ENCODE assay signal across 8 cellular contexts in genomic region chr15:66702770-66703539, GRCh38. TPM values are rescaled to one million over a fixed set of nuclear protein-coding genes. Genes with fewer than 3 reads are reported as not detected.
DNase-seq lines count a peak whose midpoint lies in the region; ATAC-seq and TF ChIP-seq lines count a peak whose summit lies in the region.

No MANE protein-coding gene starts in this region.

- DNase-seq in NCI-H82 (lab: John Stamatoyannopoulos, UW) (peak; percentile 60), NCI-H82 treated with DMSO at 0.1 percent for 48 hours (lab: John Stamatoyannopoulos, UW; ENCODE audit: unreplicated experiment) (no peak), heart right ventricle (peak in 1 of 2 donors; percentile 44), gastrocnemius medialis (no peak), SW 1271 (lab: John Stamatoyannopoulos, UW) (no peak)
- DNase-seq in activated CD8-positive, alpha-beta T cell treated with anti-CD3 and anti-CD28 coated beads, Interleukin-2, amount 10 ng/mL, durations not matched to agents 7 days and 5 days, result peak; percentile 31

- peak overlapping the region; percentile 87 for H3K4me3 Mint-ChIP-seq in activated CD8-positive, alpha-beta T cell treated with anti-CD3 and anti-CD28 coated beads, Interleukin-2, amount 10 ng/mL, durations not matched to agents 7 days and 5 days

- TF ChIP-seq CTCF in heart right ventricle (IDR thresholded peaks at IDR 0.05) (no peak), gastrocnemius medialis (IDR thresholded peaks at IDR 0.05 in 4 of 5, conservative IDR thresholded peaks at IDR 0.05 in 1 of 5) (no peak)

- WGBS in heart right ventricle, 2 donors, result 1% methylated on average over 74 to 97 of the region's 97 CpGs

- no peaks in the 10 kb centered on the region for H3K36me3 Mint-ChIP-seq in activated CD8-positive, alpha-beta T cell treated with anti-CD3 and anti-CD28 coated beads, Interleukin-2, amount 10 ng/mL, durations not matched to agents 7 days and 5 days (ENCODE audit: low read depth)

- CTCF ChIA-PET in activated CD8-positive, alpha-beta T cell treated with anti-CD3 and anti-CD28 coated beads, Interleukin-2, amount 10 ng/mL, durations not matched to agents 7 days and 5 days (lab: Charles Lee), result interaction anchor here (1.5 to 3.1 kb wide), 3 partner anchors 84 to 148 kb away, joined by 3 to 13 read pairs (median 10); no protein-coding TSS in a partner anchor

- H3K27me3 ChIP-seq in heart right ventricle (peaks cover 0 to 32% (median 0%) of the 10 kb centered on the region in 7 donors), gastrocnemius medialis (peaks cover 0 to 5% (median 0%) of the 10 kb centered on the region in 3 donors)

- peaks cover 0 to 6% (median 0%) of the 10 kb centered on the region in 9 donors for H3K36me3 ChIP-seq in heart right ventricle
- no peaks in the 10 kb centered on the region for H3K36me3 ChIP-seq in gastrocnemius medialis

- no peaks in the 10 kb centered on the region for H3K9me3 Mint-ChIP-seq in activated CD8-positive, alpha-beta T cell treated with anti-CD3 and anti-CD28 coated beads, Interleukin-2, amount 10 ng/mL, durations not matched to agents 7 days and 5 days (ENCODE audit: insufficient read depth)

- no peak for ATAC-seq in activated CD8-positive, alpha-beta T cell treated with anti-CD3 and anti-CD28 coated beads, Interleukin-2, amount 10 ng/mL, durations not matched to agents 7 days and 5 days
- ATAC-seq in heart right ventricle (no peak), gastrocnemius medialis (no peak), GM21423 (IDR thresholded peaks at IDR 0.05; ENCODE audit: unreplicated experiment) (no peak), GM19351 (IDR thresholded peaks at IDR 0.05; ENCODE audit: unreplicated experiment) (no peak)

- H3K27ac ChIP-seq in heart right ventricle (peak overlapping the region; percentile 57 to 97 (median 92)), gastrocnemius medialis (peak overlapping the region in 3 of 4 donors; percentile 84 to 87 (median 85))

- POLR2A ChIA-PET in activated CD8-positive, alpha-beta T cell treated with anti-CD3 and anti-CD28 coated beads, Interleukin-2, amount 10 ng/mL, durations not matched to agents 7 days and 5 days (lab: Charles Lee), result interaction anchor here (1.2 kb wide), 2 partner anchors 9 to 301 kb away, joined by 3 to 4 read pairs; no protein-coding TSS in a partner anchor

- H3K27me3 Mint-ChIP-seq in activated CD8-positive, alpha-beta T cell treated with anti-CD3 and anti-CD28 coated beads, Interleukin-2, amount 10 ng/mL, durations not matched to agents 7 days and 5 days (ENCODE audit: low read depth), result peaks cover 22% of the 10 kb centered on the region

- in situ Hi-C loops in gastrocnemius medialis (cut with MboI; ENCODE audit: low sequenced_read_pairs in 4 of 4), result no loop called here

- H3K4me3 ChIP-seq in heart right ventricle (peak overlapping the region; percentile 62 to 85 (median 78)), gastrocnemius medialis (peak overlapping the region; percentile 62 to 93 (median 84))

- intact Hi-C loops in heart right ventricle (cut with DNase I), result loop anchor here (1.0 to 10.0 kb wide), 15 partner anchors 56 to 162 kb away; no protein-coding TSS in a partner anchor
- intact Hi-C loops in gastrocnemius medialis (cut with DNase I; ENCODE audit: low total_unique reads), result loop anchor here (1.0 to 10.0 kb wide), 3 partner anchors 70 to 318 kb away; partner anchors contain the start of gene MAP2K1

- H3K27ac Mint-ChIP-seq in activated CD8-positive, alpha-beta T cell treated with anti-CD3 and anti-CD28 coated beads, Interleukin-2, amount 10 ng/mL, durations not matched to agents 7 days and 5 days, result no peak overlapping the region

- peaks cover 21% of the 10 kb centered on the region for H3K4me1 Mint-ChIP-seq in activated CD8-positive, alpha-beta T cell treated with anti-CD3 and anti-CD28 coated beads, Interleukin-2, amount 10 ng/mL, durations not matched to agents 7 days and 5 days (ENCODE audit: low read depth)

- peaks cover 9 to 67% (median 50%) of the 10 kb centered on the region in 9 donors for H3K4me1 ChIP-seq in heart right ventricle
- peaks cover 6 to 22% of the 10 kb centered on the region in 2 donors for H3K4me1 ChIP-seq in gastrocnemius medialis

- TF ChIP-seq POLR2A in gastrocnemius medialis (IDR thresholded peaks at IDR 0.05), result no peak

- no peaks in the 10 kb centered on the region for H3K9me3 ChIP-seq in heart right ventricle
- no peaks in the 10 kb centered on the region for H3K9me3 ChIP-seq in gastrocnemius medialis

RNA-seq across cellular contexts. Expression of gene SMAD6, which starts 0.9 kb away (rescaled TPM):
- total RNA-seq in activated CD8-positive, alpha-beta T cell treated with anti-CD3 and anti-CD28 coated beads, Interleukin-2, amount 10 ng/mL, durations not matched to agents 7 days and 5 days, result 1 to 10 TPM in 1 of 2 experiments, under 1 TPM in 1; 0.97 to 1.2 TPM
- 10 to 100 TPM; 12.2 to 43.4 (median 20.6) TPM for total RNA-seq in heart right ventricle
- polyA plus RNA-seq in heart right ventricle, result 10 to 100 TPM in 1 of 2 donors, 1 to 10 TPM in 1; 6.6 to 19.5 TPM
- total RNA-seq in gastrocnemius medialis, result 1 to 10 TPM; 2.2 to 3.7 (median 2.4) TPM

Comparison
In these comparisons a context has a peak if more than half of its experiments do, and no peak if none do; other contexts are left out.
1. DNase-seq: peak in NCI-H82 (single experiment) and activated CD8-positive, alpha-beta T cell treated with anti-CD3 and anti-CD28 coated beads, Interleukin-2, amount 10 ng/mL, durations not matched to agents 7 days and 5 days (single experiment); none in NCI-H82 treated with DMSO at 0.1 percent for 48 hours (single experiment), gastrocnemius medialis (0 of 2) and SW 1271 (0 of 2).